ENCODE assay signal across 8 cellular contexts in genomic region chr19:2236285-2237050, GRCh38. TPM values are rescaled to one million over a fixed set of nuclear protein-coding genes. Genes with fewer than 3 reads are reported as not detected.
DNase-seq lines count a peak whose midpoint lies in the region; ATAC-seq and TF ChIP-seq lines count a peak whose summit lies in the region.

TSS of gene PLEKHJ1 (minus strand) at chr19:2236329. CDS start at chr19:2236248, 81 bp downstream.
TSS of gene SF3A2 (plus strand) at chr19:2236824. CDS start at chr19:2243419, 6,595 bp downstream.

- H3K9me3 ChIP-seq in adipocyte (ENCODE audit: control insufficient read depth, low read length) (no peaks in the 10 kb centered on the region), cardiac muscle cell (ENCODE audit: low read depth) (no peaks in the 10 kb centered on the region), parathyroid adenoma (ENCODE audit: control insufficient read depth, low read length) (no peaks in the 10 kb centered on the region), tibial nerve (no peaks in the 10 kb centered on the region)

- TF ChIP-seq EP300 in tibial nerve (IDR thresholded peaks at IDR 0.05): peak; percentile 82 to 95

- TF ChIP-seq POLR2A in tibial nerve (IDR thresholded peaks at IDR 0.05): peak; percentile 65 to 78

- H3K4me1 ChIP-seq in adipocyte (ENCODE audit: control insufficient read depth, insufficient read depth, low read length) (peaks cover 51% of the 10 kb centered on the region), cardiac muscle cell (ENCODE audit: low read depth) (peaks cover 29% of the 10 kb centered on the region), parathyroid adenoma (peaks cover 12% of the 10 kb centered on the region), tibial nerve (peaks cover 0 to 83% (median 58%) of the 10 kb centered on the region in 4 donors)

- peak within 1 kb of the TSS; percentile 92 for H3K27ac ChIP-seq in cardiac muscle cell
- H3K27ac ChIP-seq in parathyroid adenoma: peak within 1 kb of the TSS; percentile 94
- H3K27ac ChIP-seq in tibial nerve: peak within 1 kb of the TSS; percentile 93 to 99 (median 98)

- peak within 1 kb of the TSS; percentile 76 for H2AFZ ChIP-seq in parathyroid adenoma

- TF ChIP-seq CTCF in GM12875 (IDR thresholded peaks at IDR 0.05; ENCODE audit: borderline replicate concordance, insufficient read depth, low read depth, low read length) (peak; percentile 100), cardiac muscle cell (IDR thresholded peaks at IDR 0.05; ENCODE audit: low read depth, low read length) (peak; percentile 99), parathyroid adenoma (IDR thresholded peaks at IDR 0.05) (peak; percentile 100), tibial nerve (IDR thresholded peaks at IDR 0.05) (peak; percentile 99 to 100 (median 100))

- peaks cover 18% of the 10 kb centered on the region for H3K36me3 ChIP-seq in adipocyte (ENCODE audit: control insufficient read depth, insufficient read depth, low read length, severe bottlenecking)
- peaks cover 3% of the 10 kb centered on the region for H3K36me3 ChIP-seq in cardiac muscle cell
- H3K36me3 ChIP-seq in parathyroid adenoma (ENCODE audit: control insufficient read depth, insufficient read depth, low read length): no peaks in the 10 kb centered on the region
- peaks cover 0 to 25% (median 0%) of the 10 kb centered on the region in 3 donors for H3K36me3 ChIP-seq in tibial nerve

- H3K4me3 ChIP-seq in GM12875 (ENCODE audit: low read depth, low read length) (peak within 1 kb of the TSS; percentile 81), adipocyte (ENCODE audit: low read length) (peak within 1 kb of the TSS; percentile 89), cardiac muscle cell (peak within 1 kb of the TSS; percentile 88), parathyroid adenoma (ENCODE audit: low read depth, low read length) (peak within 1 kb of the TSS; percentile 94), tibial nerve (peak within 1 kb of the TSS; percentile 72 to 95 (median 92))

- H3K79me2 ChIP-seq in parathyroid adenoma: peaks cover 53% of the 10 kb centered on the region

- H3K9ac ChIP-seq in adipocyte (ENCODE audit: low read length): peak within 1 kb of the TSS; percentile 97
- peak within 1 kb of the TSS; percentile 75 for H3K9ac ChIP-seq in parathyroid adenoma

- peak; percentile 97 for DNase-seq in NCI-H1436 (lab: John Stamatoyannopoulos, UW)
- peak; percentile 95 for DNase-seq in T follicular helper cell (ENCODE audit: low read depth)
- DNase-seq in adipocyte (ENCODE audit: low read depth): peak; percentile 99
- DNase-seq in cardiac muscle cell (ENCODE audit: low read depth in 1 of 2, low spot score in 1 of 2): peak; percentile 99
- DNase-seq in tibial nerve (ENCODE audit: low spot score in 2 of 2): peak; percentile 92 to 95

- WGBS in tibial nerve, 2 donors: 0% methylated on average over 42 to 76 of the region's 84 CpGs

- H3K27me3 ChIP-seq in adipocyte (replicated peaks; ENCODE audit: control insufficient read depth, insufficient read depth, low read length) (no peaks in the 10 kb centered on the region), cardiac muscle cell (no peaks in the 10 kb centered on the region), parathyroid adenoma (ENCODE audit: control insufficient read depth, insufficient read depth, low read length) (no peaks in the 10 kb centered on the region), tibial nerve (no peaks in the 10 kb centered on the region)

- peak; percentile 85 for ATAC-seq in HG02798 (IDR thresholded peaks at IDR 0.05; ENCODE audit: poor library complexity, unreplicated experiment)

- peak within 1 kb of the TSS; percentile 100 for H3K4me2 ChIP-seq in parathyroid adenoma (ENCODE audit: low read length)

RNA-seq across cellular contexts. Expression of gene PLEKHJ1, which starts in this region (rescaled TPM):
- total RNA-seq in cardiac muscle cell: 255 and 361 TPM in 2 replicates
- polyA plus RNA-seq in cardiac muscle cell: 297 and 342 TPM in 2 replicates
- 10 to 100 TPM; 37.3 to 67.5 (median 51.2) TPM for total RNA-seq in tibial nerve

RNA-seq across cellular contexts. Expression of gene SF3A2, which starts in this region (rescaled TPM):
- total RNA-seq in cardiac muscle cell (60.6 and 66.9 TPM in 2 replicates), tibial nerve (10 to 100 TPM; 21.4 to 84.0 (median 51.8) TPM)
- 110 and 111 TPM in 2 replicates for polyA plus RNA-seq in cardiac muscle cell

Comparison
In these comparisons a context has a peak if more than half of its experiments do, and no peak if none do; other contexts are left out.
1. Peak in every context shown above with its lines: DNase-seq, ATAC-seq, H3K4me3 ChIP-seq and H3K27ac ChIP-seq.